11 cellular contexts compared by ENCODE assay signal in the genomic region with DNA sequence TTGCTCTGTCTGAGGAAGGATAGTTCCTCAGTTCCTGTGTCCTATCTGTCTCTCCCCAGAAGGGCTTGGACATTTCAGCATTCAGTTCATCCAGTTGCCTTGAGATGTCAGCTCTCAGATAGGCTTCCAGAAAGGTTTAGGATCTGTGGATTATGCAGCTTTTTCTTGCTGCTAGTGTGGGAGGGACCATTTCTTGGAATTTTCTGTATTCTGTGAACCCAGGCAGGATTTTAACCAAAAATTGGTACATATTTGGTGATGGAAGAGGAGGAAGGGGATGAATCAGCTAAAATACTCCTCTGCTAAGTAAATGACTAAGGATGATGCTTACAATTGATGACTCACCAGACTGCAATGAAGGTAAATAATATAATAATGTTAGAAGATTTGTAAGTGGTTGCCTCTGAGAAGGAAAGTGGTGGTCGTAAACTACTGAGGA. TPM values are rescaled to one million over a fixed set of nuclear protein-coding genes. Genes with fewer than 3 reads are reported as not detected.
DNase-seq lines count a peak whose midpoint lies in the region; ATAC-seq, FAIRE-seq and TF ChIP-seq lines count a peak whose summit lies in the region.
"Had no signal": no experiment of that assay in that cellular context is flagged by ENCODE, and none has a peak within 500 bp of the region (broad histone marks: within the 10 kb centered on the region; RNA-seq: fewer than 3 reads in every experiment).

No MANE protein-coding gene starts in this region.

- no peaks in the 10 kb centered on the region for H3K9me1 ChIP-seq in endothelial cell of umbilical vein (replicated peaks; ENCODE audit: control insufficient read depth, extremely low read depth, insufficient read depth, low read length)

- no peak for TF ChIP-seq POLR2A in endothelial cell of umbilical vein (IDR thresholded peaks at IDR 0.05; ENCODE audit: low read depth, low read length)

- POLR2A ChIA-PET in PC-3 (lab: Charles Lee; ENCODE audit: unreplicated experiment) (interaction anchor here (0.8 kb wide), 1 partner anchor 61 kb away, joined by 12 read pairs; no protein-coding TSS in a partner anchor), endothelial cell of umbilical vein (lab: Charles Lee) (no interaction called here)

- no peak overlapping the region for H4K91ac ChIP-seq in trophoblast cell (ENCODE audit: low read depth, low read length)

- H2BK12ac ChIP-seq in trophoblast cell (ENCODE audit: low read length), result no peak overlapping the region

- H4K12ac ChIP-seq in trophoblast cell (ENCODE audit: low read depth, low read length), result no peak overlapping the region

- H3K14ac ChIP-seq in trophoblast cell (ENCODE audit: low read length), result no peak overlapping the region

- H3K79me2 ChIP-seq in PC-3 (ENCODE audit: low read length) (no peaks in the 10 kb centered on the region), endothelial cell of umbilical vein (ENCODE audit: control insufficient read depth, insufficient read depth, low read length) (no peaks in the 10 kb centered on the region), trophoblast cell (ENCODE audit: control insufficient read depth, insufficient read depth, low read length, poor library complexity) (no peaks in the 10 kb centered on the region)

- ATAC-seq in PC-3 (peak; percentile 58), HG03565 (IDR thresholded peaks at IDR 0.05; ENCODE audit: unreplicated experiment) (no peak), GM19397 (IDR thresholded peaks at IDR 0.05; ENCODE audit: unreplicated experiment) (no peak)
- ATAC-seq: gastroesophageal sphincter had no signal

- peaks cover 5% of the 10 kb centered on the region for H3F3A ChIP-seq in PC-3 (ENCODE audit: low read length, unreplicated experiment)

- dilution Hi-C loops in endothelial cell of umbilical vein (cut with MboI; ENCODE audit: extremely low pct_ligation_motif_present, low sequenced_read_pairs), result no loop called here

- H3K4me1 ChIP-seq in PC-3 (ENCODE audit: insufficient read depth, low read length) (peaks cover 71% of the 10 kb centered on the region), endothelial cell of umbilical vein (ENCODE audit: control insufficient read depth, extremely low read depth, insufficient read depth, low read length) (peaks cover 26% of the 10 kb centered on the region), trophoblast cell (ENCODE audit: control insufficient read depth in 1 of 2, insufficient read depth in 2 of 2, low read length in 2 of 2) (no peaks in the 10 kb centered on the region)
- H3K4me1 ChIP-seq: gastroesophageal sphincter had no signal

- no peak overlapping the region for H3K23ac ChIP-seq in trophoblast cell (ENCODE audit: low read length)

- H3K9me3 ChIP-seq in PC-3 (ENCODE audit: low read length), result no peaks in the 10 kb centered on the region
- no peaks in the 10 kb centered on the region for H3K9me3 ChIP-seq in endothelial cell of umbilical vein (replicated peaks; ENCODE audit: control insufficient read depth, insufficient read depth, low read length)
- no peaks in the 10 kb centered on the region for H3K9me3 ChIP-seq in trophoblast cell (ENCODE audit: insufficient read depth, low read depth, low read length)
- H3K9me3 ChIP-seq: gastroesophageal sphincter had no signal

- WGBS in trophoblast cell (ENCODE audit: extremely low coverage, insufficient coverage, insufficient read length), result no CpG with 5 or more reads among the region's 1 CpG

- H3K27me3 ChIP-seq in PC-3 (ENCODE audit: low read length) (no peaks in the 10 kb centered on the region), endothelial cell of umbilical vein (ENCODE audit: control insufficient read depth in 2 of 2, insufficient read depth in 2 of 2, low read length in 2 of 2) (no peaks in the 10 kb centered on the region), trophoblast cell (ENCODE audit: insufficient read depth, low read length) (no peaks in the 10 kb centered on the region)
- H3K27me3 ChIP-seq: gastroesophageal sphincter had no signal

- peaks cover 2% of the 10 kb centered on the region for H3K79me1 ChIP-seq in trophoblast cell (ENCODE audit: low read length)

- H3K36me3 ChIP-seq in PC-3 (ENCODE audit: low read depth, low read length), result no peaks in the 10 kb centered on the region
- H3K36me3 ChIP-seq in endothelial cell of umbilical vein (ENCODE audit: control insufficient read depth in 2 of 2, extremely low read depth in 1 of 2, insufficient read depth in 2 of 2, low read length in 2 of 2), result no peaks in the 10 kb centered on the region
- no peaks in the 10 kb centered on the region for H3K36me3 ChIP-seq in trophoblast cell (ENCODE audit: control insufficient read depth in 1 of 2, insufficient read depth in 2 of 2, low read length in 2 of 2)
- H3K36me3 ChIP-seq: gastroesophageal sphincter had no signal

- peak overlapping the region; percentile 22 for H2AFZ ChIP-seq in PC-3 (ENCODE audit: low read length)
- H2AFZ ChIP-seq in endothelial cell of umbilical vein (ENCODE audit: low read depth, low read length), result peak overlapping the region; percentile 85
- H2AFZ ChIP-seq in trophoblast cell (ENCODE audit: insufficient read depth, low read length, poor library complexity), result no peak overlapping the region

- H2BK120ac ChIP-seq in trophoblast cell (ENCODE audit: insufficient read depth, low read length, poor library complexity), result peak overlapping the region; percentile 8

- H3K18ac ChIP-seq in trophoblast cell (ENCODE audit: low read length), result no peak overlapping the region

- H3K4me2 ChIP-seq in PC-3 (ENCODE audit: low read length), result peak overlapping the region; percentile 81
- peak overlapping the region; percentile 21 for H3K4me2 ChIP-seq in endothelial cell of umbilical vein (ENCODE audit: insufficient read depth, low read length)
- H3K4me2 ChIP-seq in trophoblast cell (ENCODE audit: low read length), result no peak overlapping the region

- H4K8ac ChIP-seq in trophoblast cell (ENCODE audit: low read depth, low read length), result no peak overlapping the region

- no peak overlapping the region for H2AK5ac ChIP-seq in trophoblast cell (ENCODE audit: low read length)

- no TSS peak for BruUV-seq in PC-3 (replicated peaks; lab: Mats Ljungman, UMichigan)
- no TSS peak for BruUV-seq in endothelial cell of umbilical vein (replicated peaks; lab: Mats Ljungman, UMichigan)

- peak overlapping the region; percentile 68 for H2BK5ac ChIP-seq in trophoblast cell (ENCODE audit: low read depth, low read length, poor library complexity)

- CTCF ChIA-PET in PC-3 (lab: Charles Lee), result no interaction called here
- CTCF ChIA-PET in endothelial cell of umbilical vein (lab: Charles Lee), result no interaction called here

- H3K4me3 ChIP-seq in PC-3 (ENCODE audit: low read length) (peak overlapping the region; percentile 46), endothelial cell of umbilical vein (replicated peaks in 1 of 3; ENCODE audit: insufficient read depth in 1 of 3, low read depth in 1 of 3, low read length in 3 of 3) (no peak overlapping the region), trophoblast cell (ENCODE audit: low read depth, low read length) (no peak overlapping the region)
- H3K4me3 ChIP-seq: gastroesophageal sphincter had no signal

- no peak overlapping the region for H3K4ac ChIP-seq in trophoblast cell (ENCODE audit: low read depth, low read length)

- DNase-seq in GM03348 (ENCODE audit: low spot score), result peak; percentile 76
- DNase-seq in PC-3, result peak; percentile 94
- DNase-seq in endothelial cell of umbilical vein (ENCODE audit: low read depth, low spot score), result peak; percentile 57
- peak in 1 of 2 donors; percentile 51 for DNase-seq in trophoblast cell
- DNase-seq in amygdala (lab: John Stamatoyannopoulos, UW), result no peak
- no peak for DNase-seq in germinal center (ENCODE audit: low spot score)
- DNase-seq: anterior cingulate cortex, NCI-H510A had no signal

- intact Hi-C loops in PC-3 (cut with micrococcal nuclease) (loop anchor here (1.0 to 5.0 kb wide), 4 partner anchors 10 to 174 kb away; partner anchors contain the start of gene DOCK10), endothelial cell of umbilical vein (cut with micrococcal nuclease) (no loop called here)

- no peaks in the 10 kb centered on the region for H3K9me2 ChIP-seq in PC-3 (replicated peaks; ENCODE audit: low read length)

- FAIRE-seq in endothelial cell of umbilical vein (lab: Jason Lieb, UNC), result peak; percentile 71

- H4K20me1 ChIP-seq in PC-3 (ENCODE audit: low read length), result no peaks in the 10 kb centered on the region
- H4K20me1 ChIP-seq in endothelial cell of umbilical vein (replicated peaks; ENCODE audit: control insufficient read depth, extremely low read depth, insufficient read depth, low read length), result no peaks in the 10 kb centered on the region

- peak overlapping the region; percentile 98 for H3K27ac ChIP-seq in PC-3 (ENCODE audit: low read length)
- H3K27ac ChIP-seq in endothelial cell of umbilical vein (ENCODE audit: insufficient read depth, low read depth, low read length), result peak overlapping the region; percentile 90
- peak overlapping the region; percentile 74 for H3K27ac ChIP-seq in trophoblast cell (ENCODE audit: low read depth, low read length)
- H3K27ac ChIP-seq: gastroesophageal sphincter had no signal

- peak overlapping the region; percentile 72 for H3K9ac ChIP-seq in PC-3 (ENCODE audit: low read length)
- peak overlapping the region; percentile 50 for H3K9ac ChIP-seq in endothelial cell of umbilical vein (replicated peaks; ENCODE audit: extremely low read depth, insufficient read depth, low read length)
- H3K9ac ChIP-seq in trophoblast cell (ENCODE audit: low read length), result no peak overlapping the region

- TF ChIP-seq CTCF in PC-3 (conservative IDR thresholded peaks at IDR 0.05; ENCODE audit: low read depth, low read length), result no peak
- TF ChIP-seq CTCF in endothelial cell of umbilical vein (IDR thresholded peaks at IDR 0.05; ENCODE audit: extremely low read depth in 1 of 2, insufficient read depth in 1 of 2, low read depth in 1 of 2, low read length in 2 of 2), result no peak

TF ChIP-seq in endothelial cell of umbilical vein, 7 proteins besides CTCF, POLR2A, EP300 and RAD21:
- no peak for TF ChIP-seq EZH2 (IDR thresholded peaks at IDR 0.05; ENCODE audit: borderline replicate concordance, low read depth, low read length, severe bottlenecking)
- TF ChIP-seq JUN (IDR thresholded peaks at IDR 0.05; ENCODE audit: borderline replicate concordance, insufficient read depth, insufficient read length, low read depth), result peak; percentile 88
- peak; percentile 97 for TF ChIP-seq FOS (IDR thresholded peaks at IDR 0.05; ENCODE audit: borderline replicate concordance, insufficient read depth, low read length)
TF ChIP-seq in endothelial cell of umbilical vein: peak in this region for 2.

RNA-seq across cellular contexts. Expression of gene DOCK10, which starts 58.6 kb away (rescaled TPM):
- total RNA-seq in PC-3 (2014; rRNA removed), result 23.1 and 38.5 TPM in 2 replicates
- 19.4 and 23.0 TPM in 2 replicates for total RNA-seq in endothelial cell of umbilical vein
- polyA plus RNA-seq in endothelial cell of umbilical vein, result 5.8 and 6.1 TPM in 2 replicates
- polyA plus RNA-seq in endothelial cell of umbilical vein (2011; cell fraction: cytosol; rRNA removed), result 12.7 and 14.3 TPM in 2 replicates
- 25.6 and 36.2 TPM in 2 replicates for polyA plus RNA-seq in endothelial cell of umbilical vein (2011; cell fraction: nucleus; rRNA removed)
- polyA plus RNA-seq in endothelial cell of umbilical vein (2012), result 13.3 and 26.3 TPM in 2 replicates
- polyA minus RNA-seq in endothelial cell of umbilical vein, result 17.8 and 30.8 TPM in 2 replicates
- polyA minus RNA-seq in endothelial cell of umbilical vein (2011; cell fraction: cytosol; rRNA and poly(A)+ RNA removed), result not detected
- polyA minus RNA-seq in endothelial cell of umbilical vein (2011; cell fraction: nucleus; rRNA and poly(A)+ RNA removed), result 41.4 and 78.5 TPM in 2 replicates
- 0.04 and 0.08 TPM in 2 replicates for polyA plus RNA-seq in trophoblast cell (2013)

Comparison
In these comparisons a context has a peak if more than half of its experiments do, and no peak if none do; other contexts are left out.
1. DNase-seq: peak in GM03348 (single experiment), PC-3 (single experiment) and endothelial cell of umbilical vein (single experiment); none in amygdala (0 of 56) and germinal center (single experiment).
2. Peak in every context shown above with its lines, with median percentiles within 50 percentile points of each other: H3K27ac ChIP-seq.